In the genomic region with DNA sequence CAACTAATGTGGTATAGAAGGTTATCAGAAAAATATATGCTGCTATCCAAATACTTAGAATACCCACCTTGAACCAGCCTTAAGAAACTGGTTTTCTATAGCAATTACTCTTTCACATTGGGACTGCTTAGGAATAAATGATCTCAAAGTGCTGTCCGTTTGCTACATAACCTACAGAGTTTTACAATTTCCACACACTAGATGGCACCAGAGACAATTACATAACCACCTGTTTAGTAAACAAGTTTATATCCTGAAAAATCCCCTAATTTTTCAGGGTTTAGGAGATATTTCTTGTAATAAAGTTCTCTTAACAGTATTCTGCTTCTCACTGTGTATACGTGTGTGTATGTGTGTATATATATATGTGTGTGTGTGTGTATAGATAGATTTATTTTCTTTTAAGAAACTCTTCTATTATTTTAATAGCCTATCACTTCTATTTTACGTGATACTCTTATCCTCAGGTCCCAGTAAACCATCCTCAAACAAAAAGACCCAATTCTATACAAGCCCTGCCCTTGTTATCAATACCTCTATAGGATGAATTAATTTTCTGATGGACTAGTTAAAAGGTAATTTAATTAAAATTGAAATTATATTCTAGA, we compare ENCODE assay signal across 9 cellular contexts. TPM values are rescaled to one million over a fixed set of nuclear protein-coding genes. Genes with fewer than 3 reads are reported as not detected.
A peak's percentile ranks its signal among the peaks of the same experiment; 100 is the strongest.
DNase-seq lines count a peak whose midpoint lies in the region; ATAC-seq and TF ChIP-seq lines count a peak whose summit lies in the region.
"Had no signal": no experiment of that assay in that cellular context is flagged by ENCODE, and none has a peak within 500 bp of the region (broad histone marks: within the 10 kb centered on the region; RNA-seq: fewer than 3 reads in every experiment).

No MANE protein-coding gene starts in this region.

- H3K4me1 Mint-ChIP-seq in MCF 10A (ENCODE audit: insufficient read depth, unreplicated experiment) = no peaks in the 10 kb centered on the region
- H3K4me1 Mint-ChIP-seq in natural killer cell treated with Interleukin-12 subunit alpha and Interleukin-12 subunit beta and Interleukin-15 and Interleukin-18, amount 100 ng/mL, for 72 hours (ENCODE audit: low read depth in 2 of 2) = no peaks in the 10 kb centered on the region
- H3K4me1 Mint-ChIP-seq: central memory CD8-positive, alpha-beta T cell had no signal

- H3K27ac ChIP-seq in A673 (ENCODE audit: low read depth, low read length, poor library complexity, severe bottlenecking) = no peak overlapping the region
- no peak overlapping the region for H3K27ac ChIP-seq in neural cell (ENCODE audit: low read length)

- H3F3A ChIP-seq in neural cell (ENCODE audit: insufficient read depth, low read length, poor library complexity, severe bottlenecking) = no peaks in the 10 kb centered on the region

- no peaks in the 10 kb centered on the region for H3K36me3 Mint-ChIP-seq in MCF 10A (ENCODE audit: insufficient read depth, unreplicated experiment)
- H3K36me3 Mint-ChIP-seq in natural killer cell treated with Interleukin-12 subunit alpha and Interleukin-12 subunit beta and Interleukin-15 and Interleukin-18, amount 100 ng/mL, for 72 hours = no peaks in the 10 kb centered on the region

- no peaks in the 10 kb centered on the region for H3K27me3 ChIP-seq in A673 (replicated peaks; ENCODE audit: insufficient read depth, low read depth, low read length, poor library complexity)
- H3K27me3 ChIP-seq in neural cell (ENCODE audit: insufficient read depth, low read depth, low read length) = no peaks in the 10 kb centered on the region

- H3K4me3 Mint-ChIP-seq in MCF 10A (ENCODE audit: unreplicated experiment) = no peak overlapping the region
- no peak overlapping the region for H3K4me3 Mint-ChIP-seq in natural killer cell treated with Interleukin-12 subunit alpha and Interleukin-12 subunit beta and Interleukin-15 and Interleukin-18, amount 100 ng/mL, for 72 hours
- H3K4me3 Mint-ChIP-seq: central memory CD8-positive, alpha-beta T cell had no signal

- H2AFZ ChIP-seq in neural cell (ENCODE audit: low read depth, low read length) = no peak overlapping the region

- H3K9me2 ChIP-seq in neural cell (ENCODE audit: insufficient read depth, low read length) = no peaks in the 10 kb centered on the region

- intact Hi-C loops in A673 (cut with micrococcal nuclease; ENCODE audit: unreplicated experiment) (loop anchor here (1.0 kb wide), 1 partner anchor 840 kb away; no protein-coding TSS in a partner anchor), MCF 10A (cut with micrococcal nuclease) (loop anchor here (1.0 to 5.0 kb wide), 3 partner anchors 146 to 840 kb away; no protein-coding TSS in a partner anchor)

- H3K27ac Mint-ChIP-seq in MCF 10A (ENCODE audit: low read depth, unreplicated experiment) = no peak overlapping the region
- no peak overlapping the region for H3K27ac Mint-ChIP-seq in natural killer cell treated with Interleukin-12 subunit alpha and Interleukin-12 subunit beta and Interleukin-15 and Interleukin-18, amount 100 ng/mL, for 72 hours

- POLR2A ChIA-PET in A673 (lab: Charles Lee; ENCODE audit: low non-redundant PET) (no interaction called here), MCF 10A (lab: Yijun Ruan, JAX) (no interaction called here)

- BruUV-seq in A673 (replicated peaks; lab: Mats Ljungman, UMichigan) (no TSS peak), MCF 10A (replicated peaks; lab: Mats Ljungman, UMichigan) (no TSS peak)

- H3K4me2 ChIP-seq in neural cell (ENCODE audit: low read length) = no peak overlapping the region

- H3K4me3 ChIP-seq in A673 (ENCODE audit: low read depth, low read length, poor library complexity, severe bottlenecking) = no peak overlapping the region
- no peak overlapping the region for H3K4me3 ChIP-seq in neural cell (ENCODE audit: low read length)

- H3K4me1 ChIP-seq in A673 (ENCODE audit: insufficient read depth, low read length, poor library complexity, severe bottlenecking) = no peaks in the 10 kb centered on the region

- peak; percentile 67 for TF ChIP-seq CTCF in A673 (conservative IDR thresholded peaks at IDR 0.05; ENCODE audit: low read depth, low read length)
- peak; percentile 42; the same call in 2 of the 3 replicates for TF ChIP-seq CTCF in GM12872 (IDR thresholded peaks at IDR 0.05; ENCODE audit: insufficient read depth, low read depth, low read length)
- peak; percentile 48 for TF ChIP-seq CTCF in MCF 10A (IDR thresholded peaks at IDR 0.05; ENCODE audit: unreplicated experiment)
- peak; percentile 87 for TF ChIP-seq CTCF in neural cell (IDR thresholded peaks at IDR 0.05; ENCODE audit: poor library complexity, severe bottlenecking)

- no peaks in the 10 kb centered on the region for H4K20me1 ChIP-seq in neural cell (ENCODE audit: insufficient read depth)

- no peak for TF ChIP-seq EP300 in neural cell (conservative IDR thresholded peaks at IDR 0.05; ENCODE audit: poor library complexity, severe bottlenecking)

- CTCF ChIA-PET in A673 (lab: Charles Lee) = no interaction called here
- CTCF ChIA-PET in MCF 10A (lab: Yijun Ruan, JAX) = interaction anchor here (0.7 kb wide), 1 partner anchor 25 kb away, joined by 3 read pairs; no protein-coding TSS in a partner anchor

- no peaks in the 10 kb centered on the region for H3K36me3 ChIP-seq in A673 (ENCODE audit: insufficient read depth, low read length, poor library complexity, severe bottlenecking)
- H3K36me3 ChIP-seq in neural cell (ENCODE audit: insufficient read depth, low read length) = no peaks in the 10 kb centered on the region

- H3K79me2 ChIP-seq in neural cell (replicated peaks; ENCODE audit: insufficient read depth, low read length) = no peaks in the 10 kb centered on the region

- H3K9ac ChIP-seq in neural cell (ENCODE audit: low read length) = no peak overlapping the region

- peak; percentile 89 for TF ChIP-seq RAD21 in neural cell (conservative IDR thresholded peaks at IDR 0.05)

- H3K9me3 Mint-ChIP-seq in MCF 10A (ENCODE audit: unreplicated experiment) = no peaks in the 10 kb centered on the region
- peaks cover 2% of the 10 kb centered on the region for H3K9me3 Mint-ChIP-seq in natural killer cell treated with Interleukin-12 subunit alpha and Interleukin-12 subunit beta and Interleukin-15 and Interleukin-18, amount 100 ng/mL, for 72 hours

- H3K9me3 ChIP-seq in A673 (ENCODE audit: low read depth, low read length, poor library complexity, severe bottlenecking) (no peaks in the 10 kb centered on the region), neural cell (ENCODE audit: low read length) (no peaks in the 10 kb centered on the region)

- H3K27me3 Mint-ChIP-seq in MCF 10A (ENCODE audit: insufficient read depth, unreplicated experiment) = no peaks in the 10 kb centered on the region
- H3K27me3 Mint-ChIP-seq in natural killer cell treated with Interleukin-12 subunit alpha and Interleukin-12 subunit beta and Interleukin-15 and Interleukin-18, amount 100 ng/mL, for 72 hours = no peaks in the 10 kb centered on the region
- H3K27me3 Mint-ChIP-seq: central memory CD8-positive, alpha-beta T cell had no signal

- DNase-seq in A673 (ENCODE audit: low spot score) (peak; percentile 50), MV-4-11 (lab: John Stamatoyannopoulos, UW) (peak; percentile 4), MCF 10A (ENCODE audit: unreplicated experiment) (peak; percentile 23), mucosa of gallbladder (ENCODE audit: low spot score) (no peak)
- no peak for DNase-seq in natural killer cell treated with Interleukin-12 subunit alpha and Interleukin-12 subunit beta and Interleukin-15 and Interleukin-18, amount 100 ng/mL, for 72 hours (ENCODE audit: low spot score)

- ATAC-seq in natural killer cell treated with Interleukin-12 subunit alpha and Interleukin-12 subunit beta and Interleukin-15 and Interleukin-18, amount 100 ng/mL, for 72 hours = no peak
- ATAC-seq in HG02642 (IDR thresholded peaks at IDR 0.05; ENCODE audit: poor library complexity, unreplicated experiment) = no peak

TF ChIP-seq in neural cell, 6 proteins besides CTCF, POLR2A, EP300 and RAD21:
- TF ChIP-seq SMC3 (conservative IDR thresholded peaks at IDR 0.05; ENCODE audit: poor library complexity) (peak; percentile 92), EZH2 (IDR thresholded peaks at IDR 0.05; ENCODE audit: borderline replicate concordance, insufficient read depth, low read length, poor library complexity, severe bottlenecking) (no peak)
TF ChIP-seq in neural cell: peak in this region for 1.

RNA-seq across cellular contexts. Expression of a gene that starts 6.7 kb away (rescaled TPM):
- total RNA-seq in A673 (2021) (not detected in 2 replicates), MCF 10A (2022) (not detected in 2 replicates), mucosa of gallbladder (not detected)
- not detected in 2 replicates for polyA plus RNA-seq in neural cell
- polyA minus RNA-seq in neural cell = not detected in 2 replicates
- not detected for total RNA-seq in natural killer cell treated with Interleukin-12 subunit alpha and Interleukin-12 subunit beta and Interleukin-15 and Interleukin-18, amount 100 ng/mL, for 72 hours

RNA-seq across cellular contexts. Expression of a gene that starts 26.9 kb away (rescaled TPM):
- total RNA-seq in A673 (2021) = not detected in 2 replicates
- total RNA-seq in MCF 10A (2022) = not detected in 2 replicates
- polyA plus RNA-seq in neural cell = not detected in 2 replicates
- not detected in 2 replicates for polyA minus RNA-seq in neural cell
- not detected for total RNA-seq in natural killer cell treated with Interleukin-12 subunit alpha and Interleukin-12 subunit beta and Interleukin-15 and Interleukin-18, amount 100 ng/mL, for 72 hours
- total RNA-seq in mucosa of gallbladder = not detected

RNA-seq across cellular contexts. Expression of a gene that starts 28.5 kb away (rescaled TPM):
- total RNA-seq in A673 (2021) (not detected in 2 replicates), MCF 10A (2022) (not detected in 2 replicates), mucosa of gallbladder (not detected)
- not detected in 2 replicates for polyA plus RNA-seq in neural cell
- polyA minus RNA-seq in neural cell = not detected in 2 replicates
- not detected for total RNA-seq in natural killer cell treated with Interleukin-12 subunit alpha and Interleukin-12 subunit beta and Interleukin-15 and Interleukin-18, amount 100 ng/mL, for 72 hours

RNA-seq across cellular contexts. Expression of a gene that starts 51.5 kb away (rescaled TPM):
- total RNA-seq in A673 (2021) (not detected in 2 replicates), MCF 10A (2022) (not detected in 2 replicates), mucosa of gallbladder (not detected)
- not detected in 2 replicates for polyA plus RNA-seq in neural cell
- polyA minus RNA-seq in neural cell = not detected in 2 replicates
- not detected for total RNA-seq in natural killer cell treated with Interleukin-12 subunit alpha and Interleukin-12 subunit beta and Interleukin-15 and Interleukin-18, amount 100 ng/mL, for 72 hours

RNA-seq across cellular contexts. Expression of a gene that starts 59.8 kb away (rescaled TPM):
- total RNA-seq in A673 (2021) (not detected in 2 replicates), MCF 10A (2022) (not detected in 2 replicates), mucosa of gallbladder (not detected)
- not detected in 2 replicates for polyA plus RNA-seq in neural cell
- polyA minus RNA-seq in neural cell = not detected in 2 replicates
- total RNA-seq in natural killer cell treated with Interleukin-12 subunit alpha and Interleukin-12 subunit beta and Interleukin-15 and Interleukin-18, amount 100 ng/mL, for 72 hours = 1 to 10 TPM in 1 of 2 donors, not detected in 1; 2.2 TPM

Comparison
In these comparisons a context has a peak if more than half of its experiments do, and no peak if none do; other contexts are left out.
1. DNase-seq: peak in A673 (single experiment), MV-4-11 (single experiment) and MCF 10A (single experiment); none in natural killer cell treated with Interleukin-12 subunit alpha and Interleukin-12 subunit beta and Interleukin-15 and Interleukin-18, amount 100 ng/mL, for 72 hours (single experiment) and mucosa of gallbladder (single experiment).
2. Peak in every context shown above with its lines, with median percentiles within 50 percentile points of each other: CTCF ChIP-seq.